In the genomic region with DNA sequence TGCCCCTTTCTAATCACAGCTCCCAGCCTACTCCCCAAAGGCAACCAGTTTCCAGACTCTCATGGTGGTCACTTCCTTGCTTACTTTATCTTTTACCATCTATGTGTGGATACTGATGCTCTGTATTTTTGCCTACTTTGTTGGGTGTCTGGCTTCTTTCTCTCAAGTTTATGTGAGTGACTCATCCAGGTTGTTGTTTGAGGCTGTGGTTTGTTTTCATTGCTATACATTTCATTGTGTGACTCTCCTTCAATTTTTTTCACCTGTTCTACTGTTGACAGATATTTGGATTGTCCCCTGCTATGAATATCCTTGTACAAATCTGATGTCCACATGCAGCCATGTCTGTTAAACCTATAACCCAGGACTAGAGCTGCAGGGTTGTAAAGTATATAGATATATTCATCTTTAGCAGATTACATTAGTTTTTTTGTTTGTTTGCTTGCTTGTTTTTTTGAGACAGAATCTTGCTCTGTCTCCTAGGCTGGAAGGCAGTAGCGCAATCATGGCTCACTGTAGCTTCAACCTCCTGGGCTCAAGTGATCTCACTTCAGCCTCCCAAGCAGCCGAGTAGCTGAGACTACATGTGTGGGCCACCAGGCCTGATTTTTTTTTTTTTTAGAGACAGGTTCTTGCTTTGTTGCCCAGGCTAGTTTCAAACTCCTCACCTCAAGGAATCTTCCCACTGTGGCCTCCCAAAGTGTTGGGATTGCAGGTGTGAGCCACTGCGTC, we compare ENCODE assay signal across 19 cellular contexts.
"Had no signal": no experiment of that assay in that cellular context is flagged by ENCODE, and none has a peak within 500 bp of the region (broad histone marks: within the 10 kb centered on the region; RNA-seq: fewer than 3 reads in every experiment).

No MANE protein-coding gene starts in this region.

- H3K4me3 Mint-ChIP-seq: activated CD4-positive, alpha-beta memory T cell treated with anti-CD3 and anti-CD28 coated beads for 36 hours; activated CD4-positive, alpha-beta T cell treated with anti-CD3 and anti-CD28 coated beads for 36 hours; activated CD8-positive, alpha-beta memory T cell treated with anti-CD3 and anti-CD28 coated beads, Interleukin-2, amount 10 ng/mL, durations not matched to agents 7 days and 5 days; activated naive CD4-positive, alpha-beta T cell treated with anti-CD3 and anti-CD28 coated beads, Interleukin-2, amount 50 U/mL, for 24 hours; endodermal cell; natural killer cell treated with Interleukin-12 subunit alpha and Interleukin-12 subunit beta and Interleukin-15 and Interleukin-18, amount 100 ng/mL, for 72 hours; T-helper 17 cell had no signal

- ATAC-seq: activated CD4-positive, alpha-beta T cell treated with anti-CD3 and anti-CD28 coated beads for 36 hours; activated CD8-positive, alpha-beta memory T cell treated with anti-CD3 and anti-CD28 coated beads, Interleukin-2, amount 10 ng/mL, durations not matched to agents 7 days and 5 days; esophagus mucosa; left lung; natural killer cell treated with Interleukin-12 subunit alpha and Interleukin-12 subunit beta and Interleukin-15 and Interleukin-18, amount 100 ng/mL, for 72 hours; T-helper 17 cell had no signal

- H3K36me3 Mint-ChIP-seq: activated CD4-positive, alpha-beta memory T cell treated with anti-CD3 and anti-CD28 coated beads for 36 hours; activated CD8-positive, alpha-beta memory T cell treated with anti-CD3 and anti-CD28 coated beads, Interleukin-2, amount 10 ng/mL, durations not matched to agents 7 days and 5 days; activated naive CD4-positive, alpha-beta T cell treated with anti-CD3 and anti-CD28 coated beads, Interleukin-2, amount 50 U/mL, for 24 hours; natural killer cell treated with Interleukin-12 subunit alpha and Interleukin-12 subunit beta and Interleukin-15 and Interleukin-18, amount 100 ng/mL, for 72 hours had no signal

- H3K36me3 ChIP-seq: adrenal gland, left lung, right atrium auricular region, stomach, thoracic aorta had no signal

- H3K27me3 ChIP-seq: adrenal gland, hepatocyte, left lung, right atrium auricular region, stomach had no signal

- H3K4me3 ChIP-seq: adrenal gland, dorsolateral prefrontal cortex, hepatocyte, left lung, right atrium auricular region, stomach, thoracic aorta had no signal

- H3K27ac Mint-ChIP-seq: activated CD4-positive, alpha-beta memory T cell treated with anti-CD3 and anti-CD28 coated beads for 36 hours; activated CD4-positive, alpha-beta T cell treated with anti-CD3 and anti-CD28 coated beads for 36 hours; activated CD8-positive, alpha-beta memory T cell treated with anti-CD3 and anti-CD28 coated beads, Interleukin-2, amount 10 ng/mL, durations not matched to agents 7 days and 5 days; activated naive CD4-positive, alpha-beta T cell treated with anti-CD3 and anti-CD28 coated beads, Interleukin-2, amount 50 U/mL, for 24 hours; endodermal cell; natural killer cell treated with Interleukin-12 subunit alpha and Interleukin-12 subunit beta and Interleukin-15 and Interleukin-18, amount 100 ng/mL, for 72 hours; T-helper 17 cell had no signal

- H3K4me1 Mint-ChIP-seq: activated CD4-positive, alpha-beta T cell treated with anti-CD3 and anti-CD28 coated beads for 36 hours; activated CD8-positive, alpha-beta memory T cell treated with anti-CD3 and anti-CD28 coated beads, Interleukin-2, amount 10 ng/mL, durations not matched to agents 7 days and 5 days; activated naive CD4-positive, alpha-beta T cell treated with anti-CD3 and anti-CD28 coated beads, Interleukin-2, amount 50 U/mL, for 24 hours; T-helper 17 cell had no signal

- H3K9me3 Mint-ChIP-seq: activated CD4-positive, alpha-beta memory T cell treated with anti-CD3 and anti-CD28 coated beads for 36 hours; activated naive CD4-positive, alpha-beta T cell treated with anti-CD3 and anti-CD28 coated beads, Interleukin-2, amount 50 U/mL, for 24 hours; natural killer cell treated with Interleukin-12 subunit alpha and Interleukin-12 subunit beta and Interleukin-15 and Interleukin-18, amount 100 ng/mL, for 72 hours had no signal

- H3K27me3 Mint-ChIP-seq: activated CD8-positive, alpha-beta memory T cell treated with anti-CD3 and anti-CD28 coated beads, Interleukin-2, amount 10 ng/mL, durations not matched to agents 7 days and 5 days had no signal

- FAIRE-seq: keratinocyte had no signal

- DNase-seq: activated CD4-positive, alpha-beta memory T cell treated with anti-CD3 and anti-CD28 coated beads for 36 hours; activated CD4-positive, alpha-beta T cell treated with anti-CD3 and anti-CD28 coated beads for 36 hours; activated CD8-positive, alpha-beta memory T cell treated with anti-CD3 and anti-CD28 coated beads, Interleukin-2, amount 10 ng/mL, durations not matched to agents 7 days and 5 days; activated T-cell treated with anti-CD3 and anti-CD28 coated beads, Interleukin-2, amount 50 U/mL, for 1 hour; adrenal gland; dorsolateral prefrontal cortex; endodermal cell; left lung; posterior cingulate gyrus; stimulated activated CD4-positive, alpha-beta T cell treated with anti-CD3 and anti-CD28 coated beads, Interleukin-1b, Interleukin-23, amount 100 ng/mL, for 48 hours; stomach; T-helper 17 cell had no signal
